34 cellular contexts compared by ENCODE assay signal in the genomic region with DNA sequence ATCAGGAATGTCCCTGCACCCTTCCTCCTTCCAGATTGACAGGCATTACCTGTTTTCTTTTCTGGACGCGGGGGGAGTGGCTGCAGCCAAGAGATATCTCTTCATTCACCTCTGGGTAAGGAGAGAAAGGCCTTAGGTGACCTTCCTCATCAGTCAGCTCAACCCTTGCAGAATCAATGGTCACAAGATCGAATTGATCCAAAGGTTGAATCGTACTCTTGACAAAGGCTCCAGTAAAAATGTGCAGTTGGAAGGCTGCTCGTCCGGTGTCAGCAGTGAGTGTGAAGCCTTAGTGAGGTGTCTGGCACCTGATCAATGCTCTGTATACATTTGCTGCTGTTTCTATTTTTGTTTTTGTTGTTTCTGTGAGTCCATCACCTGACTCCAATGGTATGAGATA.
"Had no signal": no experiment of that assay in that cellular context is flagged by ENCODE, and none has a peak within 500 bp of the region (broad histone marks: within the 10 kb centered on the region; RNA-seq: fewer than 3 reads in every experiment).

No MANE protein-coding gene starts in this region.

- H3K27ac ChIP-seq: KMS-11 had no signal

- H3K4me3 ChIP-seq: MG63 had no signal

- H3K4me2 ChIP-seq: KMS-11 had no signal

- H3K36me3 ChIP-seq: MG63 had no signal

- H3K27me3 ChIP-seq: MG63 had no signal

- H3K9me3 ChIP-seq: MG63 had no signal

- DNase-seq: Karpas-422, Kasumi-1, KBM-7, KG1, MG63, MM.1S, MV-4-11, NCI-H1048, NCI-H1092, NCI-H1092 treated with DMSO at 0.1 percent for 48 hours, NCI-H1105, NCI-H1105 treated with DMSO at 0.1 percent for 48 hours, NCI-H1417, NCI-H1417 treated with DMSO at 0.1 percent for 48 hours, NCI-H1436, NCI-H1436 treated with DMSO at 0.1 percent for 48 hours, NCI-H146, NCI-H1694, NCI-H187, NCI-H187 treated with DMSO at 0.1 percent for 48 hours, NCI-H1930, NCI-H2029, NCI-H2029 treated with DMSO at 0.1 percent for 48 hours, NCI-H2081, NCI-H2081 treated with DMSO at 0.1 percent for 48 hours, NCI-H2107, NCI-H2171, NCI-H2171 treated with DMSO at 0.1 percent for 48 hours, NCI-H2227 treated with DMSO at 0.1 percent for 48 hours, NCI-H226, NCI-H345, NCI-H446, NCI-H446 treated with DMSO at 0.1 percent for 48 hours had no signal
